Comparison of ENCODE assay signal across 1 cellular context in the genomic region with DNA sequence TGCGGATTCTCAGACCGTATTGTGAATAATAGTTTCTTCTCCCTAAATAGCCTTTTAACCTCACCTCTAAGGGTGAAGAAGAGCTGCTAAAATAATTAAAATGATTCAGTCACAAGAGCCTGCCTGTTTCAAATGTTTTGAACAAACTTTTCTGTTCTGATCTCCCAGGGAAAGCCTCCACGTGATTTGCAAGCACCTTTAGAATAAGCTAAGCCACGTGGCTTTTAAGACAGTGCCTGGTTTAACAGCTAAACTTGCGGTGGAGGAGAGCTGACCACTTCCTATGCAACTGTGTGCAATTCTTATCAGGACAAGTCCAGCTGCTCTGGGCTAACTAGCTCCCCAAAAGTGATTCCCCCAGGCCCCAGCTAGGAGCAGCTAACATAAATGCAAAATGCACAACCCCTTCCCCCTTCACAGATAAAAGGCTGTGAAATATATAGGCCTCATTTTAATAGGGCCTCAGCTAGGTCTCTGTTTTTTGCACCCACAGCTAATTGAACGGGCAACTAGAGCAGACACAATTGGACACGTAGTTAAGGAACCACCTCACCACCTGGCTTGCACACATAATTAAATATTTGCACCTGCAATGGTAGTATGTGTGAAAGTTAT.
TF ChIP-seq lines count a peak whose summit lies in the region.

No MANE protein-coding gene starts in this region.

TF ChIP-seq in K562, 482 proteins besides CTCF, POLR2A, EP300 and RAD21 (continued from another document and continues in another):
- TF ChIP-seq, protein P1, sequence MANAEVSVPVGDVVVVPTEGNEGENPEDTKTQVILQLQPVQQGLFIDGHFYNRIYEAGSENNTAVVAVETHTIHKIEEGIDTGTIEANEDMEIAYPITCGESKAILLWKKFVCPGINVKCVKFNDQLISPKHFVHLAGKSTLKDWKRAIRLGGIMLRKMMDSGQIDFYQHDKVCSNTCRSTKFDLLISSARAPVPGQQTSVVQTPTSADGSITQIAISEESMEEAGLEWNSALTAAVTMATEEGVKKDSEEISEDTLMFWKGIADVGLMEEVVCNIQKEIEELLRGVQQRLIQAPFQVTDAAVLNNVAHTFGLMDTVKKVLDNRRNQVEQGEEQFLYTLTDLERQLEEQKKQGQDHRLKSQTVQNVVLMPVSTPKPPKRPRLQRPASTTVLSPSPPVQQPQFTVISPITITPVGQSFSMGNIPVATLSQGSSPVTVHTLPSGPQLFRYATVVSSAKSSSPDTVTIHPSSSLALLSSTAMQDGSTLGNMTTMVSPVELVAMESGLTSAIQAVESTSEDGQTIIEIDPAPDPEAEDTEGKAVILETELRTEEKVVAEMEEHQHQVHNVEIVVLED (CRISPR knock-in tag; IDR thresholded peaks at IDR 0.05), result 0 out of 2 replicates have a peak, but pooled peaks have one; percentile 51
- TF ChIP-seq, protein P2, sequence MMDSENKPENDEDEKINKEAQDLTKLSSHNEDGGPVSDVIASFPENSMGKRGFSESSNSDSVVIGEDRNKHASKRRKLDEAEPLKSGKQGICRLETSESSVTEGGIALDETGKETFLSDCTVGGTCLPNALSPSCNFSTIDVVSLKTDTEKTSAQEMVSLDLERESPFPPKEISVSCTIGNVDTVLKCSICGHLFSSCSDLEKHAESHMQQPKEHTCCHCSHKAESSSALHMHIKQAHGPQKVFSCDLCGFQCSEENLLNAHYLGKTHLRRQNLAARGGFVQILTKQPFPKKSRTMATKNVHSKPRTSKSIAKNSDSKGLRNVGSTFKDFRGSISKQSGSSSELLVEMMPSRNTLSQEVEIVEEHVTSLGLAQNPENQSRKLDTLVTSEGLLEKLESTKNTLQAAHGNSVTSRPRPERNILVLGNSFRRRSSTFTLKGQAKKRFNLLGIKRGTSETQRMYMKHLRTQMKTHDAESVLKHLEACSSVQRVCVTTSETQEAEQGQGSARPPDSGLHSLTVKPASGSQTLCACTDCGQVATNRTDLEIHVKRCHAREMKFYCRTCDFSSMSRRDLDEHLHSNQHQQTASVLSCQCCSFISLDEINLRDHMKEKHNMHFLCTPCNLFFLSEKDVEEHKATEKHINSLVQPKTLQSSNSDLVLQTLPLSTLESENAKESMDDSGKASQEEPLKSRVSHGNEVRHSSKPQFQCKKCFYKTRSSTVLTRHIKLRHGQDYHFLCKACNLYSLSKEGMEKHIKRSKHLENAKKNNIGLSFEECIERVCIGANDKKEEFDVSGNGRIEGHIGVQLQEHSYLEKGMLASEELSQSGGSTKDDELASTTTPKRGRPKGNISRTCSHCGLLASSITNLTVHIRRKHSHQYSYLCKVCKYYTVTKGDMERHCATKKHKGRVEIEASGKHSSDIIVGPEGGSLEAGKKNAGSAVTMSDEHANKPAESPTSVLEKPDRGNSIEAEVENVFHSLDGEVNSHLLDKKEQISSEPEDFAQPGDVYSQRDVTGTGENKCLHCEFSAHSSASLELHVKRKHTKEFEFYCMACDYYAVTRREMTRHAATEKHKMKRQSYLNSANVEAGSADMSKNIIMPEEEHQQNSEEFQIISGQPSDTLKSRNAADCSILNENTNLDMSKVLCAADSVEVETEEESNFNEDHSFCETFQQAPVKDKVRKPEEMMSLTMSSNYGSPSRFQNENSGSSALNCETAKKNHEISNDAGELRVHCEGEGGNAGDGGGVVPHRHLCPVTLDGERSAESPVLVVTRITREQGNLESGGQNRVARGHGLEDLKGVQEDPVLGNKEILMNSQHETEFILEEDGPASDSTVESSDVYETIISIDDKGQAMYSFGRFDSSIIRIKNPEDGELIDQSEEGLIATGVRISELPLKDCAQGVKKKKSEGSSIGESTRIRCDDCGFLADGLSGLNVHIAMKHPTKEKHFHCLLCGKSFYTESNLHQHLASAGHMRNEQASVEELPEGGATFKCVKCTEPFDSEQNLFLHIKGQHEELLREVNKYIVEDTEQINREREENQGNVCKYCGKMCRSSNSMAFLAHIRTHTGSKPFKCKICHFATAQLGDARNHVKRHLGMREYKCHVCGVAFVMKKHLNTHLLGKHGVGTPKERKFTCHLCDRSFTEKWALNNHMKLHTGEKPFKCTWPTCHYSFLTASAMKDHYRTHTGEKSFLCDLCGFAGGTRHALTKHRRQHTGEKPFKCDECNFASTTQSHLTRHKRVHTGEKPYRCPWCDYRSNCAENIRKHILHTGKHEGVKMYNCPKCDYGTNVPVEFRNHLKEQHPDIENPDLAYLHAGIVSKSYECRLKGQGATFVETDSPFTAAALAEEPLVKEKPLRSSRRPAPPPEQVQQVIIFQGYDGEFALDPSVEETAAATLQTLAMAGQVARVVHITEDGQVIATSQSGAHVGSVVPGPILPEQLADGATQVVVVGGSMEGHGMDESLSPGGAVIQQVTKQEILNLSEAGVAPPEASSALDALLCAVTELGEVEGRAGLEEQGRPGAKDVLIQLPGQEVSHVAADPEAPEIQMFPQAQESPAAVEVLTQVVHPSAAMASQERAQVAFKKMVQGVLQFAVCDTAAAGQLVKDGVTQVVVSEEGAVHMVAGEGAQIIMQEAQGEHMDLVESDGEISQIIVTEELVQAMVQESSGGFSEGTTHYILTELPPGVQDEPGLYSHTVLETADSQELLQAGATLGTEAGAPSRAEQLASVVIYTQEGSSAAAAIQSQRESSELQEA (IDR thresholded peaks at IDR 0.05; ENCODE audit: low read depth), result no peak
- TF ChIP-seq ZBED1 (IDR thresholded peaks at IDR 0.05) (peak; percentile 78; the same call in 1 of the 2 replicates), HDAC3 (IDR thresholded peaks at IDR 0.05; ENCODE audit: borderline replicate concordance, partially characterized antibody) (peak; percentile 85), NONO (IDR thresholded peaks at IDR 0.05; ENCODE audit: low read depth in 2 of 2, low read length in 1 of 2) (0 out of 4 replicates have a peak, but pooled peaks of 1 of the 2 experiments have one; percentile 16), RBBP5 (IDR thresholded peaks at IDR 0.05; ENCODE audit: borderline replicate concordance, insufficient read depth, low read length, poor library complexity, severe bottlenecking) (peak; percentile 31), GTF2E2 (tag; IDR thresholded peaks at IDR 0.05) (peak; percentile 68; the same call in 1 of the 2 replicates), NFATC3 (IDR thresholded peaks at IDR 0.05) (no peak), ZNF778 (CRISPR knock-in tag; IDR thresholded peaks at IDR 0.05) (no peak), MEF2A (IDR thresholded peaks at IDR 0.05; ENCODE audit: control insufficient read depth, low read depth, low read length) (no peak), ZNF699 (CRISPR knock-in tag; IDR thresholded peaks at IDR 0.05; ENCODE audit: insufficient replicate concordance) (no peak), ELK1 (CRISPR knock-in tag; IDR thresholded peaks at IDR 0.05) (no peak), KDM4B (IDR thresholded peaks at IDR 0.05; ENCODE audit: borderline replicate concordance in 2 of 2, low read depth in 1 of 2) (no peak), TCF7L2 (IDR thresholded peaks at IDR 0.05; ENCODE audit: low read depth, low read length) (0 out of 2 replicates have a peak, but pooled peaks have one; percentile 33), IRF9 (tag; IDR thresholded peaks at IDR 0.05) (peak; percentile 61; the same call in 1 of the 2 replicates), NUFIP1 (IDR thresholded peaks at IDR 0.05; ENCODE audit: partially characterized antibody) (peak; percentile 54), TCF7 (IDR thresholded peaks at IDR 0.05; ENCODE audit: borderline replicate concordance) (peak; percentile 76; the same call in 1 of the 2 replicates), PML (IDR thresholded peaks at IDR 0.05; ENCODE audit: low read length) (peak; percentile 88), ZNF124 (CRISPR knock-in tag; IDR thresholded peaks at IDR 0.05) (no peak), ZNF696 (CRISPR knock-in tag; conservative IDR thresholded peaks at IDR 0.05) (no peak), CBFA2T3 (IDR thresholded peaks at IDR 0.05) (peak; percentile 95), CREB1 (IDR thresholded peaks at IDR 0.05) (peak; percentile 19; the same call in 1 of the 2 replicates), CREB1 (CRISPR knock-in tag; IDR thresholded peaks at IDR 0.05) (no peak; the same call in 1 of the 2 replicates), MBD1 (CRISPR knock-in tag; IDR thresholded peaks at IDR 0.05) (peak; percentile 61; the same call in 1 of the 2 replicates), TAL1 (IDR thresholded peaks at IDR 0.05) (peak; percentile 91), BRD9 (IDR thresholded peaks at IDR 0.05; ENCODE audit: low read depth, partially characterized antibody) (peak; percentile 81), UBTF (IDR thresholded peaks at IDR 0.05; ENCODE audit: borderline replicate concordance in 1 of 2, low read depth in 2 of 2, low read length in 2 of 2) (no peak), ZNF263 (CRISPR knock-in tag; IDR thresholded peaks at IDR 0.05; ENCODE audit: borderline replicate concordance) (peak; percentile 52; the same call in 1 of the 2 replicates), NR2C1 (IDR thresholded peaks at IDR 0.05) (0 out of 2 replicates have a peak, but pooled peaks have one; percentile 37), NR2C1 (tag; IDR thresholded peaks at IDR 0.05) (peak; percentile 80), ETV1 (tag; conservative IDR thresholded peaks at IDR 0.05; ENCODE audit: low read depth) (peak; percentile 99), TCF15 (CRISPR knock-in tag; IDR thresholded peaks at IDR 0.05) (peak; percentile 41; the same call in 1 of the 2 replicates), NCOR1 (IDR thresholded peaks at IDR 0.05) (peak; percentile 89), NCOA4 (IDR thresholded peaks at IDR 0.05; ENCODE audit: partially characterized antibody) (no peak), RBFOX2 (IDR thresholded peaks at IDR 0.05; ENCODE audit: low read depth, low read length) (0 out of 2 replicates have a peak, but pooled peaks have one; percentile 32), ARNT (IDR thresholded peaks at IDR 0.05) (peak; percentile 80 to 84; a peak in 2 of 4 replicates), ZNF780A (CRISPR knock-in tag; IDR thresholded peaks at IDR 0.05) (no peak), DACH1 (IDR thresholded peaks at IDR 0.05; ENCODE audit: partially characterized antibody) (peak; percentile 82), PURB (CRISPR knock-in tag; IDR thresholded peaks at IDR 0.05; ENCODE audit: low read depth) (no peak)
- TF ChIP-seq, protein P3, sequence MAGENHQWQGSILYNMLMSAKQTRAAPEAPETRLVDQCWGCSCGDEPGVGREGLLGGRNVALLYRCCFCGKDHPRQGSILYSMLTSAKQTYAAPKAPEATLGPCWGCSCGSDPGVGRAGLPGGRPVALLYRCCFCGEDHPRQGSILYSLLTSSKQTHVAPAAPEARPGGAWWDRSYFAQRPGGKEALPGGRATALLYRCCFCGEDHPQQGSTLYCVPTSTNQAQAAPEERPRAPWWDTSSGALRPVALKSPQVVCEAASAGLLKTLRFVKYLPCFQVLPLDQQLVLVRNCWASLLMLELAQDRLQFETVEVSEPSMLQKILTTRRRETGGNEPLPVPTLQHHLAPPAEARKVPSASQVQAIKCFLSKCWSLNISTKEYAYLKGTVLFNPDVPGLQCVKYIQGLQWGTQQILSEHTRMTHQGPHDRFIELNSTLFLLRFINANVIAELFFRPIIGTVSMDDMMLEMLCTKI (IDR thresholded peaks at IDR 0.05; ENCODE audit: partially characterized antibody), result no peak
